13 cellular contexts compared by ENCODE assay signal in genomic region chr7:149420006-149420405, GRCh38.
"Had no signal": no experiment of that assay in that cellular context is flagged by ENCODE, and none has a peak within 500 bp of the region (broad histone marks: within the 10 kb centered on the region; RNA-seq: fewer than 3 reads in every experiment).

No MANE protein-coding gene starts in this region.

- DNase-seq: activated CD4-positive, alpha-beta memory T cell treated with anti-CD3 and anti-CD28 coated beads, Interleukin-2, amount 10 ng/mL, durations not matched to agents 7 days and 5 days; activated gamma-delta T cell; activated T-cell treated with anti-CD3 and anti-CD28 coated beads, Interleukin-2, amount 50 U/mL, for 24 hours; effector memory CD8-positive, alpha-beta T cell; foreskin melanocyte; head of caudate nucleus; lower lobe of right lung; midbrain; stimulated activated naive CD8-positive, alpha-beta T cell treated with anti-CD3 and anti-CD28 coated beads, Interleukin-15, amount 100 ng/mL, for 72 hours; T1000; upper lobe of left lung had no signal

- H3K36me3 ChIP-seq: lower lobe of right lung, upper lobe of left lung had no signal

- H3K4me3 ChIP-seq: lower lobe of right lung, upper lobe of left lung had no signal

- H3K27ac Mint-ChIP-seq: activated CD4-positive, alpha-beta memory T cell treated with anti-CD3 and anti-CD28 coated beads, Interleukin-2, amount 10 ng/mL, durations not matched to agents 7 days and 5 days; activated T-cell treated with anti-CD3 and anti-CD28 coated beads, Interleukin-2, amount 50 U/mL, for 24 hours; dendritic cell treated with granulocyte-macrophage colony-stimulating factor and Interleukin-4, amounts not matched to agents 40 ng/mL and 50 ng/mL, for 4 days; effector memory CD8-positive, alpha-beta T cell; stimulated activated naive CD8-positive, alpha-beta T cell treated with anti-CD3 and anti-CD28 coated beads, Interleukin-15, amount 100 ng/mL, for 72 hours had no signal

- ATAC-seq: effector memory CD8-positive, alpha-beta T cell; lower lobe of right lung; sciatic nerve; stimulated activated naive CD8-positive, alpha-beta T cell treated with anti-CD3 and anti-CD28 coated beads, Interleukin-15, amount 100 ng/mL, for 72 hours had no signal

- H3K9me3 Mint-ChIP-seq: activated CD4-positive, alpha-beta memory T cell treated with anti-CD3 and anti-CD28 coated beads, Interleukin-2, amount 10 ng/mL, durations not matched to agents 7 days and 5 days; activated T-cell treated with anti-CD3 and anti-CD28 coated beads, Interleukin-2, amount 50 U/mL, for 24 hours; dendritic cell treated with granulocyte-macrophage colony-stimulating factor and Interleukin-4, amounts not matched to agents 40 ng/mL and 50 ng/mL, for 4 days; effector memory CD8-positive, alpha-beta T cell; stimulated activated naive CD8-positive, alpha-beta T cell treated with anti-CD3 and anti-CD28 coated beads, Interleukin-15, amount 100 ng/mL, for 72 hours had no signal

- H3K27me3 ChIP-seq: upper lobe of left lung had no signal

- H3K27ac ChIP-seq: lower lobe of right lung, upper lobe of left lung had no signal

- H3K9me3 ChIP-seq: lower lobe of right lung, upper lobe of left lung had no signal

- H3K4me3 Mint-ChIP-seq: activated T-cell treated with anti-CD3 and anti-CD28 coated beads, Interleukin-2, amount 50 U/mL, for 24 hours; dendritic cell treated with granulocyte-macrophage colony-stimulating factor and Interleukin-4, amounts not matched to agents 40 ng/mL and 50 ng/mL, for 4 days had no signal
